15 cellular contexts compared by ENCODE assay signal in the genomic region with DNA sequence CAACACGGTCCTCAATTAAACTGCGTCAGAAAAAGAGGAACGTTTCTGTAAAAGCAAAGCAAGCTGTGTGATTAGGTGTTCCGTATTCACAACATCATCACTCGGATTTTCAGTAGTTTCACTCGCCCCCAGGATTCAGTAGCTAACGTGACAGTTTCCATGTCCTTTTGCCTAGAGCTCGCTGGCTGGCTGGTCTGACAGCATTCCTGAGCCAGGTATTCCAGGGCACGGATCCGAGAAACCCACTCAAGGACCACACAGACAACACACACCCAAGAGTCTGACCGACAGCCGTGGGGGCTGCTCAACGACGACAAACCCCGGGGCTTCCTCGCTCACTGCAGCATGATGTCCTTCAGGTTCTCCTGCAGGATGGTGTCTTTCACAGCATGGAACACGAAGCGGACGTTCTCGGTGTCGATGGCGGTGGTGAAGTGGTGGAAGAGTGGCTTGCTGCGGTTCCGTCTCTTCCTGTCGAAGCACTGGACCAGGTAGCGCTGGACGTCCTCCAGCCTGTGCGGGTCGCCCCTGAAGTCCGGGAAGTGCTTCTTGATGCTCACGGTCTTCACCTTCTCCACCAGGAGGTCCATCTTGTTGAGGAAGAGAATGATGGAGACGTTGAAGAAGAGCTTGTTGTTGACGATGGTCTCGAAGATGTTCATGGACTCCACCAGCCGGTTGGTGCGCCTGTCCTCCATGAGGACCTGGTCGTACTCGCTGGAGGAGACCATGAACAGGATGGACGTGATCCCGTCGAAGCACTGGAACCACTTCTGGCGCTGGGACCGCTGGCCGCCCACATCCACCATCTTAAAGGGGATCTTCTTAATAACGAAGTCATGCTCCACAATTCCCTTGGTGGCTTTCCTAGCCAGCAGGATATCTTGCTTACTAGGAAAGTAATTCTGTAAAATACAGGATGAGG. TPM values are rescaled to one million over a fixed set of nuclear protein-coding genes. Genes with fewer than 3 reads are reported as not detected.
DNase-seq lines count a peak whose midpoint lies in the region; ATAC-seq and TF ChIP-seq lines count a peak whose summit lies in the region.
"Had no signal": no experiment of that assay in that cellular context is flagged by ENCODE, and none has a peak within 500 bp of the region (broad histone marks: within the 10 kb centered on the region; RNA-seq: fewer than 3 reads in every experiment).

No MANE protein-coding gene starts in this region.

- 91 to 94% (median 92%) methylated on average over 45 of the region's 45 CpGs for WGBS in stomach, 5 donors

- peak overlapping the region; percentile 9 for H3K27ac Mint-ChIP-seq in activated CD8-positive, alpha-beta memory T cell treated with anti-CD3 and anti-CD28 coated beads, Interleukin-2, amount 10 ng/mL, durations not matched to agents 7 days and 5 days
- no peak overlapping the region for H3K27ac Mint-ChIP-seq in activated CD4-positive, alpha-beta memory T cell treated with anti-CD3 and anti-CD28 coated beads for 36 hours
- H3K27ac Mint-ChIP-seq: activated naive CD8-positive, alpha-beta T cell had no signal

- H3K4me1 ChIP-seq in stomach, result peaks cover 23 to 60% (median 43%) of the 10 kb centered on the region in 4 donors
- H3K4me1 ChIP-seq in colonic mucosa, result no peaks in the 10 kb centered on the region
- H3K4me1 ChIP-seq: A549 had no signal

- no peaks in the 10 kb centered on the region for H3K9me3 Mint-ChIP-seq in activated CD8-positive, alpha-beta memory T cell treated with anti-CD3 and anti-CD28 coated beads, Interleukin-2, amount 10 ng/mL, durations not matched to agents 7 days and 5 days (ENCODE audit: low read depth)
- no peaks in the 10 kb centered on the region for H3K9me3 Mint-ChIP-seq in activated CD4-positive, alpha-beta memory T cell treated with anti-CD3 and anti-CD28 coated beads for 36 hours

- H3K27ac ChIP-seq in stomach, result peak overlapping the region in 3 of 5 donors; percentile 28 to 78 (median 70)
- H3K27ac ChIP-seq in colonic mucosa, result no peak overlapping the region
- H3K27ac ChIP-seq: A549 had no signal

- POLR2A ChIA-PET in activated CD4-positive, alpha-beta memory T cell treated with anti-CD3 and anti-CD28 coated beads for 36 hours (lab: Charles Lee), result no interaction called here

- H3K9me3 ChIP-seq in stomach (no peaks in the 10 kb centered on the region), colonic mucosa (no peaks in the 10 kb centered on the region)
- H3K9me3 ChIP-seq: A549 had no signal

- no peak overlapping the region for H3K9ac ChIP-seq in colonic mucosa (ENCODE audit: low read depth in 2 of 2, low read length in 2 of 2)

- no peaks in the 10 kb centered on the region for H3K27me3 Mint-ChIP-seq in activated CD8-positive, alpha-beta memory T cell treated with anti-CD3 and anti-CD28 coated beads, Interleukin-2, amount 10 ng/mL, durations not matched to agents 7 days and 5 days
- H3K27me3 Mint-ChIP-seq in activated CD4-positive, alpha-beta memory T cell treated with anti-CD3 and anti-CD28 coated beads for 36 hours, result no peaks in the 10 kb centered on the region
- H3K27me3 Mint-ChIP-seq: activated naive CD8-positive, alpha-beta T cell had no signal

- no peak for ATAC-seq in activated CD8-positive, alpha-beta memory T cell treated with anti-CD3 and anti-CD28 coated beads, Interleukin-2, amount 10 ng/mL, durations not matched to agents 7 days and 5 days
- ATAC-seq in left lobe of liver (no peak), GM19452 (IDR thresholded peaks at IDR 0.05; ENCODE audit: unreplicated experiment) (no peak), GM21723 (IDR thresholded peaks at IDR 0.05; ENCODE audit: unreplicated experiment) (no peak)
- ATAC-seq: A549 had no signal

- intact Hi-C loops in activated CD4-positive, alpha-beta memory T cell treated with anti-CD3 and anti-CD28 coated beads for 36 hours (cut with micrococcal nuclease), result no loop called here
- intact Hi-C loops in stomach (cut with DNase I; ENCODE audit: low total_unique reads), result no loop called here
- intact Hi-C loops in colonic mucosa (cut with DNase I), result no loop called here

- no peak for DNase-seq in activated CD8-positive, alpha-beta memory T cell treated with anti-CD3 and anti-CD28 coated beads, Interleukin-2, amount 10 ng/mL, durations not matched to agents 7 days and 5 days
- DNase-seq in activated CD8-positive, alpha-beta memory T cell treated with anti-CD3 and anti-CD28 coated beads for 24 hours, result no peak
- DNase-seq in activated CD4-positive, alpha-beta memory T cell treated with anti-CD3 and anti-CD28 coated beads for 36 hours, result peak; percentile 7
- peak; percentile 37 for DNase-seq in left lobe of liver (ENCODE audit: low spot score)
- peak; percentile 22 for DNase-seq in stomach
- no peak for DNase-seq in colonic mucosa
- DNase-seq: foreskin melanocyte, Kasumi-1, NCI-H1436, NCI-H510A had no signal

- H3K4me3 Mint-ChIP-seq in activated CD8-positive, alpha-beta memory T cell treated with anti-CD3 and anti-CD28 coated beads, Interleukin-2, amount 10 ng/mL, durations not matched to agents 7 days and 5 days, result no peak overlapping the region
- no peak overlapping the region for H3K4me3 Mint-ChIP-seq in activated CD4-positive, alpha-beta memory T cell treated with anti-CD3 and anti-CD28 coated beads for 36 hours
- H3K4me3 Mint-ChIP-seq: activated naive CD8-positive, alpha-beta T cell had no signal

- H3K27me3 ChIP-seq in stomach, result no peaks in the 10 kb centered on the region
- no peaks in the 10 kb centered on the region for H3K27me3 ChIP-seq in colonic mucosa

- H3K36me3 ChIP-seq in stomach (peaks cover 5 to 40% (median 31%) of the 10 kb centered on the region in 4 donors), colonic mucosa (no peaks in the 10 kb centered on the region)

- H3K4me3 ChIP-seq in stomach (no peak overlapping the region), colonic mucosa (no peak overlapping the region)
- H3K4me3 ChIP-seq: A549 had no signal

- TF ChIP-seq CTCF in stomach (IDR thresholded peaks at IDR 0.05), result no peak
- TF ChIP-seq CTCF in colonic mucosa (IDR thresholded peaks at IDR 0.05), result no peak

- CTCF ChIA-PET in activated CD8-positive, alpha-beta memory T cell treated with anti-CD3 and anti-CD28 coated beads, Interleukin-2, amount 10 ng/mL, durations not matched to agents 7 days and 5 days (lab: Charles Lee), result interaction anchor here (0.8 to 1.7 kb wide), 3 partner anchors 10 to 32 kb away, joined by 3 to 6 read pairs (median 4); no protein-coding TSS in a partner anchor
- CTCF ChIA-PET in activated CD4-positive, alpha-beta memory T cell treated with anti-CD3 and anti-CD28 coated beads for 36 hours (lab: Charles Lee), result interaction anchor here (0.8 to 1.9 kb wide), 3 partner anchors 12 to 21 kb away, joined by 4 to 7 read pairs (median 4); no protein-coding TSS in a partner anchor

- no peaks in the 10 kb centered on the region for H3K36me3 Mint-ChIP-seq in activated CD8-positive, alpha-beta memory T cell treated with anti-CD3 and anti-CD28 coated beads, Interleukin-2, amount 10 ng/mL, durations not matched to agents 7 days and 5 days
- H3K36me3 Mint-ChIP-seq in activated CD4-positive, alpha-beta memory T cell treated with anti-CD3 and anti-CD28 coated beads for 36 hours, result peaks cover 16% of the 10 kb centered on the region

- no peak for TF ChIP-seq POLR2A in stomach (IDR thresholded peaks at IDR 0.05)

- H3K4me1 Mint-ChIP-seq in activated CD8-positive, alpha-beta memory T cell treated with anti-CD3 and anti-CD28 coated beads, Interleukin-2, amount 10 ng/mL, durations not matched to agents 7 days and 5 days, result peaks cover 15% of the 10 kb centered on the region
- peaks cover 14% of the 10 kb centered on the region for H3K4me1 Mint-ChIP-seq in activated CD4-positive, alpha-beta memory T cell treated with anti-CD3 and anti-CD28 coated beads for 36 hours (ENCODE audit: low read depth)

- TF ChIP-seq EP300 in stomach (IDR thresholded peaks at IDR 0.05), result no peak

RNA-seq across cellular contexts. Expression of a gene that starts 43.1 kb away (rescaled TPM):
- total RNA-seq in activated CD8-positive, alpha-beta memory T cell treated with anti-CD3 and anti-CD28 coated beads, Interleukin-2, amount 10 ng/mL, durations not matched to agents 7 days and 5 days, result under 1 TPM; 0.29 to 0.40 TPM
- total RNA-seq in activated CD4-positive, alpha-beta memory T cell treated with anti-CD3 and anti-CD28 coated beads for 36 hours, result under 1 TPM; 0.83 to 0.94 TPM
- total RNA-seq in left lobe of liver (0.83 TPM), stomach (1 to 10 TPM in 1 of 5 donors, under 1 TPM in 2, not detected in 2; under 0.01 to 1.4 (median 0.45) TPM), colonic mucosa (under 1 TPM in 1 of 2 donors, not detected in 1; 0.08 TPM)
- not detected for polyA plus RNA-seq in stomach
- total RNA-seq: G401 had no signal

Comparison
In these comparisons a context has a peak if more than half of its experiments do, and no peak if none do; other contexts are left out.
1. DNase-seq: peak in activated CD4-positive, alpha-beta memory T cell treated with anti-CD3 and anti-CD28 coated beads for 36 hours (single experiment), left lobe of liver (single experiment) and stomach (single experiment); none in activated CD8-positive, alpha-beta memory T cell treated with anti-CD3 and anti-CD28 coated beads, Interleukin-2, amount 10 ng/mL, durations not matched to agents 7 days and 5 days (single experiment), activated CD8-positive, alpha-beta memory T cell treated with anti-CD3 and anti-CD28 coated beads for 24 hours (single experiment) and colonic mucosa (single experiment).